ENCODE assay signal across 8 cellular contexts in genomic region chr11:64859542-64860414, GRCh38. TPM values are rescaled to one million over a fixed set of nuclear protein-coding genes. Genes with fewer than 3 reads are reported as not detected.
DNase-seq lines count a peak whose midpoint lies in the region; ATAC-seq and TF ChIP-seq lines count a peak whose summit lies in the region.

No MANE protein-coding gene starts in this region.

- H3K79me2 ChIP-seq in mammary epithelial cell (ENCODE audit: insufficient read depth, low read length): peaks cover 79% of the 10 kb centered on the region

- no peak for TF ChIP-seq CTCF in breast epithelium (IDR thresholded peaks at IDR 0.05)
- no peak for TF ChIP-seq CTCF in mammary epithelial cell (conservative IDR thresholded peaks at IDR 0.05 in 1 of 2, IDR thresholded peaks at IDR 0.05 in 1 of 2; ENCODE audit: extremely low read depth in 1 of 2, insufficient read depth in 1 of 2, low read depth in 1 of 2, low read length in 2 of 2)
- no peak for TF ChIP-seq CTCF in esophagus muscularis mucosa (IDR thresholded peaks at IDR 0.05)
- TF ChIP-seq CTCF in prostate gland (IDR thresholded peaks at IDR 0.05): no peak

- H3K4me1 ChIP-seq in breast epithelium (peaks cover 30 to 45% of the 10 kb centered on the region in 2 donors), mammary epithelial cell (ENCODE audit: insufficient read depth, low read length) (peaks cover 46% of the 10 kb centered on the region), esophagus muscularis mucosa (peaks cover 98 to 100% (median 99%) of the 10 kb centered on the region in 4 donors), prostate gland (replicated peaks) (peaks cover 7% of the 10 kb centered on the region)

- H3K27ac ChIP-seq in breast epithelium (peak overlapping the region; percentile 6 to 25), mammary epithelial cell (ENCODE audit: insufficient read depth, low read depth, low read length) (no peak overlapping the region), esophagus muscularis mucosa (replicated peaks in 1 of 4) (peak overlapping the region; percentile 93 to 98 (median 94)), prostate gland (no peak overlapping the region)

- DNase-seq in breast epithelium (ENCODE audit: low spot score in 2 of 2) (no peak), mammary epithelial cell (no peak), SIG-M5 treated with dmso at 0.1 percent for 504 hours (lab: John Stamatoyannopoulos, UW; ENCODE audit: unreplicated experiment) (peak; percentile 89), esophagus muscularis mucosa (ENCODE audit: extremely low spot score) (no peak), AG08395 (ENCODE audit: low spot score) (no peak), dedifferentiated amniotic fluid mesenchymal stem cell (ENCODE audit: extremely low spot score) (no peak), prostate gland (ENCODE audit: low spot score) (no peak)

- in situ Hi-C loops in mammary epithelial cell (cut with MboI; ENCODE audit: low sequenced_read_pairs in 2 of 2): no loop called here

- dilution Hi-C loops in mammary epithelial cell (cut with HindIII; ENCODE audit: low sequenced_read_pairs): no loop called here

- peak; percentile 48 for ATAC-seq in HG03025 (IDR thresholded peaks at IDR 0.05; ENCODE audit: low FRiP score, unreplicated experiment)

- CTCF ChIA-PET in mammary epithelial cell (lab: Charles Lee; ENCODE audit: low non-redundant PET): no interaction called here

- H3K36me3 ChIP-seq in breast epithelium (no peaks in the 10 kb centered on the region), mammary epithelial cell (ENCODE audit: insufficient read depth, low read length) (peaks cover 16% of the 10 kb centered on the region), esophagus muscularis mucosa (peaks cover 17 to 33% (median 30%) of the 10 kb centered on the region in 4 donors), prostate gland (no peaks in the 10 kb centered on the region)

- TF ChIP-seq POLR2A in breast epithelium (IDR thresholded peaks at IDR 0.05): no peak
- TF ChIP-seq POLR2A in esophagus muscularis mucosa (IDR thresholded peaks at IDR 0.05; ENCODE audit: low read depth): no peak
- TF ChIP-seq POLR2A in prostate gland (IDR thresholded peaks at IDR 0.05): no peak

- H3K9me3 ChIP-seq in breast epithelium (no peaks in the 10 kb centered on the region), mammary epithelial cell (replicated peaks; ENCODE audit: insufficient read depth, low read length) (no peaks in the 10 kb centered on the region), esophagus muscularis mucosa (no peaks in the 10 kb centered on the region), prostate gland (no peaks in the 10 kb centered on the region)

- H3K27me3 ChIP-seq in breast epithelium (no peaks in the 10 kb centered on the region), mammary epithelial cell (ENCODE audit: insufficient read depth, low read length) (no peaks in the 10 kb centered on the region), esophagus muscularis mucosa (no peaks in the 10 kb centered on the region), prostate gland (replicated peaks; ENCODE audit: insufficient read depth) (no peaks in the 10 kb centered on the region)

- no peak overlapping the region for H3K9ac ChIP-seq in mammary epithelial cell (ENCODE audit: insufficient read depth, low read length)

- no peak for TF ChIP-seq EP300 in esophagus muscularis mucosa (IDR thresholded peaks at IDR 0.05)

- 92% methylated on average over 28 of the region's 33 CpGs for WGBS in mammary epithelial cell (ENCODE audit: low coverage, missing lambda C conversion rate)
- 91% methylated on average over 30 of the region's 33 CpGs for WGBS in esophagus muscularis mucosa
- 91% methylated on average over 33 of the region's 33 CpGs for WGBS in prostate gland

- H3K4me3 ChIP-seq in breast epithelium (no peak overlapping the region), mammary epithelial cell (replicated peaks in 1 of 3; ENCODE audit: insufficient read depth in 1 of 3, low read depth in 2 of 3, low read length in 3 of 3) (no peak overlapping the region), esophagus muscularis mucosa (no peak overlapping the region), prostate gland (no peak overlapping the region)

- H4K20me1 ChIP-seq in mammary epithelial cell (ENCODE audit: insufficient read depth, low read length): no peaks in the 10 kb centered on the region

- no peak overlapping the region for H3K4me2 ChIP-seq in mammary epithelial cell (ENCODE audit: insufficient read depth, low read depth, low read length)

- intact Hi-C loops in breast epithelium (cut with DNase I; ENCODE audit: low total_unique reads) (loop anchor here (10.0 kb wide), 1 partner anchor 155 kb away; the partner anchor contains the start of gene ARL2), mammary epithelial cell (cut with micrococcal nuclease) (no loop called here), esophagus muscularis mucosa (cut with DNase I) (no loop called here), prostate gland (cut with DNase I) (loop anchor here (10.0 kb wide), 1 partner anchor 255 kb away; the partner anchor contains the start of genes TM7SF2 and ZNHIT2)

- BruUV-seq in mammary epithelial cell (replicated peaks; lab: Mats Ljungman, UMichigan): no TSS peak

- H2AFZ ChIP-seq in mammary epithelial cell (ENCODE audit: low read depth, low read length): no peak overlapping the region

RNA-seq across cellular contexts. Expression of gene CDC42BPG, which starts 15.3 kb away (rescaled TPM):
- total RNA-seq in breast epithelium: 10 to 100 TPM in 1 of 3 donors, 1 to 10 TPM in 1, not detected in 1; 5.9 to 14.9 TPM
- 10 to 100 TPM; 10.5 to 18.7 TPM for total RNA-seq in mammary epithelial cell
- polyA plus RNA-seq in mammary epithelial cell: 3.7 TPM
- 8.1 TPM for polyA minus RNA-seq in mammary epithelial cell
- under 1 TPM in 3 of 4 donors, not detected in 1; 0.33 to 0.46 (median 0.39) TPM for total RNA-seq in esophagus muscularis mucosa
- total RNA-seq in prostate gland: 10 to 100 TPM; 17.2 to 24.0 TPM

RNA-seq across cellular contexts. Expression of gene EHD1, which starts 18.6 kb away (rescaled TPM):
- 10 to 100 TPM; 26.9 to 45.4 (median 31.2) TPM for total RNA-seq in breast epithelium
- total RNA-seq in mammary epithelial cell: 100 to 1,000 TPM in 1 of 2 donors, 10 to 100 TPM in 1; 71.2 to 172 TPM
- 219 TPM for polyA plus RNA-seq in mammary epithelial cell
- polyA minus RNA-seq in mammary epithelial cell: 255 TPM
- total RNA-seq in esophagus muscularis mucosa: 100 to 1,000 TPM in 2 of 4 donors, 10 to 100 TPM in 2; 57.0 to 193 (median 104) TPM
- total RNA-seq in prostate gland: 100 to 1,000 TPM in 1 of 2 donors, 10 to 100 TPM in 1; 38.8 to 104 TPM

RNA-seq across cellular contexts. Expression of gene MEN1, which starts 49.4 kb away (rescaled TPM):
- total RNA-seq in breast epithelium: 10 to 100 TPM; 11.4 to 19.0 (median 14.8) TPM
- total RNA-seq in mammary epithelial cell: 10 to 100 TPM; 20.7 to 35.7 TPM
- 24.7 TPM for polyA plus RNA-seq in mammary epithelial cell
- 23.4 TPM for polyA minus RNA-seq in mammary epithelial cell
- total RNA-seq in esophagus muscularis mucosa: 10 to 100 TPM; 10.4 to 18.7 (median 11.5) TPM
- total RNA-seq in prostate gland: 10 to 100 TPM; 27.9 to 45.5 TPM

RNA-seq across cellular contexts. Expression of gene MAP4K2, which starts 56.8 kb away (rescaled TPM):
- 10 to 100 TPM in 2 of 3 donors, 1 to 10 TPM in 1; 7.7 to 16.1 (median 14.0) TPM for total RNA-seq in breast epithelium
- 10 to 100 TPM; 15.4 to 15.5 TPM for total RNA-seq in mammary epithelial cell
- 7.9 TPM for polyA plus RNA-seq in mammary epithelial cell
- polyA minus RNA-seq in mammary epithelial cell: 41.4 TPM
- 10 to 100 TPM; 11.1 to 25.0 (median 17.1) TPM for total RNA-seq in esophagus muscularis mucosa
- total RNA-seq in prostate gland: 10 to 100 TPM; 10.7 to 35.8 TPM

RNA-seq across cellular contexts. Expression of gene ATG2A, which starts 57.2 kb away (rescaled TPM):
- total RNA-seq in breast epithelium (10 to 100 TPM; 20.0 to 22.1 (median 21.2) TPM), mammary epithelial cell (10 to 100 TPM; 20.7 to 21.0 TPM), esophagus muscularis mucosa (10 to 100 TPM; 19.9 to 28.7 (median 26.1) TPM), prostate gland (10 to 100 TPM; 38.4 to 66.1 TPM)
- polyA plus RNA-seq in mammary epithelial cell: 7.0 TPM
- 9.8 TPM for polyA minus RNA-seq in mammary epithelial cell

Comparison
In these comparisons a context has a peak if more than half of its experiments do, and no peak if none do; other contexts are left out.
1. H3K27ac ChIP-seq: peak in breast epithelium (2 of 2) and esophagus muscularis mucosa (4 of 4); none in mammary epithelial cell (single experiment) and prostate gland (0 of 2).
2. intact Hi-C loops: an anchor here in breast epithelium (10.0 kb wide) and prostate gland (10.0 kb wide); none called in mammary epithelial cell and esophagus muscularis mucosa.